9 cellular contexts compared by ENCODE assay signal in genomic region chr3:159322322-159322939, GRCh38.
DNase-seq lines count a peak whose midpoint lies in the region; ATAC-seq and TF ChIP-seq lines count a peak whose summit lies in the region.
"Had no signal": no experiment of that assay in that cellular context is flagged by ENCODE, and none has a peak within 500 bp of the region (broad histone marks: within the 10 kb centered on the region; RNA-seq: fewer than 3 reads in every experiment).

No MANE protein-coding gene starts in this region.

- intact Hi-C loops in heart left ventricle (cut with DNase I), result loop anchor here in 7 of 10 donors (2.0 to 10.0 kb wide), 4 partner anchors 480 to 485 kb away; no protein-coding TSS in a partner anchor

- no peaks in the 10 kb centered on the region for H3K36me3 ChIP-seq in heart left ventricle

- H3K36me3 Mint-ChIP-seq in stimulated activated naive B cell treated with anti-CD40 and anti-IgM and Interleukin-4, amounts not matched to agents 10 μg/mL and 1 μg/mL and 100 μg/mL, for 72 hours, result no peaks in the 10 kb centered on the region
- H3K36me3 Mint-ChIP-seq: IgD-negative memory B cell had no signal

- H3K4me1 ChIP-seq in heart left ventricle, result no peaks in the 10 kb centered on the region

- no peak overlapping the region for H3K27ac Mint-ChIP-seq in stimulated activated naive B cell treated with anti-CD40 and anti-IgM and Interleukin-4, amounts not matched to agents 10 μg/mL and 1 μg/mL and 100 μg/mL, for 72 hours
- H3K27ac Mint-ChIP-seq: IgD-negative memory B cell had no signal

- H3K4me3 Mint-ChIP-seq in stimulated activated naive B cell treated with anti-CD40 and anti-IgM and Interleukin-4, amounts not matched to agents 10 μg/mL and 1 μg/mL and 100 μg/mL, for 72 hours, result no peak overlapping the region
- H3K4me3 Mint-ChIP-seq: IgD-negative memory B cell had no signal

- H3K9me3 Mint-ChIP-seq in stimulated activated naive B cell treated with anti-CD40 and anti-IgM and Interleukin-4, amounts not matched to agents 10 μg/mL and 1 μg/mL and 100 μg/mL, for 72 hours, result no peaks in the 10 kb centered on the region
- H3K9me3 Mint-ChIP-seq: IgD-negative memory B cell had no signal

- no peak overlapping the region for H3K27ac ChIP-seq in heart left ventricle

- TF ChIP-seq CTCF in AG09319 (IDR thresholded peaks at IDR 0.05; ENCODE audit: low read depth, low read length) (peak; percentile 84), GM13977 (IDR thresholded peaks at IDR 0.05; ENCODE audit: extremely low read depth, insufficient read depth, missing control alignments) (peak; percentile 94), heart left ventricle (IDR thresholded peaks at IDR 0.05) (peak; percentile 49 to 76 (median 64))

- peak; percentile 72 for ATAC-seq in HG03095 (IDR thresholded peaks at IDR 0.05; ENCODE audit: unreplicated experiment)
- ATAC-seq in heart left ventricle, result peak in 2 of 4 donors; percentile 54 to 55
- peak in 1 of 2 donors; percentile 38 for ATAC-seq in stimulated activated naive B cell treated with anti-CD40 and anti-IgM and Interleukin-4, amounts not matched to agents 10 μg/mL and 1 μg/mL and 100 μg/mL, for 72 hours (replicated peaks)

- WGBS in heart left ventricle, 4 donors, result 34 to 46% (median 36%) methylated on average over 8 of the region's 8 CpGs

- in situ Hi-C loops in GM13977 (cut with MboI; ENCODE audit: low pct_unique_long_range_greater_than_20kb, low sequenced_read_pairs, unreplicated experiment), result loop anchor here (25.0 kb wide), 1 partner anchor 490 kb away; no protein-coding TSS in a partner anchor

- no peaks in the 10 kb centered on the region for H3K9me3 ChIP-seq in heart left ventricle

- no peak for TF ChIP-seq POLR2A in heart left ventricle (IDR thresholded peaks at IDR 0.05)

- no peaks in the 10 kb centered on the region for H3K4me1 Mint-ChIP-seq in stimulated activated naive B cell treated with anti-CD40 and anti-IgM and Interleukin-4, amounts not matched to agents 10 μg/mL and 1 μg/mL and 100 μg/mL, for 72 hours
- H3K4me1 Mint-ChIP-seq: IgD-negative memory B cell had no signal

- H3K27me3 ChIP-seq in heart left ventricle, result no peaks in the 10 kb centered on the region

- no peaks in the 10 kb centered on the region for H3K27me3 Mint-ChIP-seq in stimulated activated naive B cell treated with anti-CD40 and anti-IgM and Interleukin-4, amounts not matched to agents 10 μg/mL and 1 μg/mL and 100 μg/mL, for 72 hours

- DNase-seq in AG09319 (ENCODE audit: extremely low read depth, low read depth) (no peak), GM13977 (ENCODE audit: low spot score) (peak; percentile 47), SKM-1 treated with dmso at 0.1 percent for 144 hours (lab: John Stamatoyannopoulos, UW; ENCODE audit: unreplicated experiment) (peak; percentile 19), heart left ventricle (peak in 4 of 5 donors; percentile 12 to 62 (median 24)), NCI-H2081 treated with DMSO at 0.1 percent for 48 hours (lab: John Stamatoyannopoulos, UW) (no peak), GF-D8 (lab: John Stamatoyannopoulos, UW) (no peak)
- peak; percentile 2 for DNase-seq in stimulated activated naive B cell treated with anti-CD40 and anti-IgM and Interleukin-4, amounts not matched to agents 10 μg/mL and 1 μg/mL and 100 μg/mL, for 72 hours

- H3K4me3 ChIP-seq in heart left ventricle, result no peak overlapping the region

Comparison
In these comparisons a context has a peak if more than half of its experiments do, and no peak if none do; other contexts are left out.
1. DNase-seq: peak in GM13977 (single experiment), SKM-1 treated with dmso at 0.1 percent for 144 hours (single experiment), heart left ventricle (4 of 5) and stimulated activated naive B cell treated with anti-CD40 and anti-IgM and Interleukin-4, amounts not matched to agents 10 μg/mL and 1 μg/mL and 100 μg/mL, for 72 hours (single experiment); none in AG09319 (single experiment), NCI-H2081 treated with DMSO at 0.1 percent for 48 hours (single experiment) and GF-D8 (single experiment).
2. Peak in every context shown above with its lines, with median percentiles within 50 percentile points of each other: CTCF ChIP-seq.